ENCODE assay signal across 15 cellular contexts in genomic region chr4:6563935-6564645, GRCh38. TPM values are rescaled to one million over a fixed set of nuclear protein-coding genes. Genes with fewer than 3 reads are reported as not detected.
A peak's percentile ranks its signal among the peaks of the same experiment; 100 is the strongest.
DNase-seq lines count a peak whose midpoint lies in the region; ATAC-seq, FAIRE-seq and TF ChIP-seq lines count a peak whose summit lies in the region.
"Had no signal": no experiment of that assay in that cellular context is flagged by ENCODE, and none has a peak within 500 bp of the region (broad histone marks: within the 10 kb centered on the region; RNA-seq: fewer than 3 reads in every experiment).

No MANE protein-coding gene starts in this region.

- H3K4me2 ChIP-seq in IMR-90 (ENCODE audit: low read depth, low read length) (peak overlapping the region; percentile 51; the same call in 1 of the 2 replicates), H1 (ENCODE audit: insufficient read depth in 1 of 2, low read depth in 2 of 2, low read length in 2 of 2) (peak overlapping the region; percentile 60 to 65), neural progenitor cell (peak overlapping the region; percentile 74)

- peaks cover 6% of the 10 kb centered on the region; the same call in 1 of the 2 replicates for H3K23me2 ChIP-seq in H1 (ENCODE audit: low read depth, low read length)

- H3K23ac ChIP-seq in IMR-90 (ENCODE audit: low read depth, low read length) (peak overlapping the region; percentile 10; the same call in 1 of the 2 replicates), H1 (ENCODE audit: insufficient read length) (no peak overlapping the region)

- H3K18ac ChIP-seq in IMR-90 (ENCODE audit: low read depth, low read length), result no peak overlapping the region
- no peak overlapping the region for H3K18ac ChIP-seq in H1 (ENCODE audit: extremely low read depth, low read length)

- H2BK5ac ChIP-seq in IMR-90 (ENCODE audit: low read depth, low read length, poor library complexity, severe bottlenecking), result no peak overlapping the region
- H2BK5ac ChIP-seq in H1 (ENCODE audit: low read depth, low read length), result no peak overlapping the region

- CTCF ChIA-PET in AG04449 (lab: Yijun Ruan, JAX), result interaction anchor here (11.5 kb wide), 1 partner anchor 15 kb away, joined by 112 read pairs; no protein-coding TSS in a partner anchor
- CTCF ChIA-PET in IMR-90 (lab: Yijun Ruan, JAX), result no interaction called here
- CTCF ChIA-PET in H1 (lab: Charles Lee; ENCODE audit: partially characterized antibody), result interaction anchor here (1.0 to 2.0 kb wide), 2 partner anchors 17 to 566 kb away, joined by 4 to 6 read pairs; no protein-coding TSS in a partner anchor

- TF ChIP-seq POLR2A in IMR-90 (IDR thresholded peaks at IDR 0.05; ENCODE audit: low read depth, low read length), result no peak
- TF ChIP-seq POLR2A in H1 (IDR thresholded peaks at IDR 0.05; ENCODE audit: control extremely low read depth in 1 of 2, low read depth in 2 of 2, low read length in 2 of 2), result no peak

- H2BK120ac ChIP-seq in IMR-90 (ENCODE audit: low read depth, low read length) (no peak overlapping the region), H1 (replicated peaks; ENCODE audit: low read depth, low read length) (no peak overlapping the region)

- H2BK12ac ChIP-seq in H1 (ENCODE audit: low read depth, low read length), result no peak overlapping the region

- WGBS in IMR-90 (ENCODE audit: extremely low coverage in 2 of 2, insufficient read length in 1 of 2), 2 experiments, result 3% methylated on average over 6 of the region's 66 CpGs; no CpG with 5 or more reads in 1 of the 2 experiments
- WGBS in H1 (ENCODE audit: extremely low coverage in 1 of 2, insufficient coverage in 1 of 2, insufficient read length in 1 of 2, insufficient replicate concordance in 2 of 2, low coverage in 1 of 2, low lambda C conversion rate in 2 of 2, missing lambda C conversion rate in 1 of 2), 2 experiments, result 27% methylated on average over 17 of the region's 66 CpGs; no CpG with 5 or more reads in 1 of the 2 experiments

- BruUV-seq in IMR-90 (replicated peaks; lab: Mats Ljungman, UMichigan), result no TSS peak

- peak overlapping the region; percentile 68 for H2AFZ ChIP-seq in IMR-90 (replicated peaks; ENCODE audit: low read length, poor library complexity)
- no peak overlapping the region for H2AFZ ChIP-seq in H1 (ENCODE audit: low read length)
- H2AFZ ChIP-seq in neural progenitor cell (replicated peaks), result no peak overlapping the region

- no peak overlapping the region for H3K4me3 Mint-ChIP-seq in neural progenitor cell
- H3K4me3 Mint-ChIP-seq: natural killer cell treated with Interleukin-12 subunit alpha and Interleukin-12 subunit beta and Interleukin-15 and Interleukin-18, amount 100 ng/mL, for 72 hours had no signal

- intact Hi-C loops in IMR-90 (cut with micrococcal nuclease), result no loop called here

- in situ Hi-C loops in IMR-90 (cut with MboI; ENCODE audit: low sequenced_read_pairs), result no loop called here

- H2AK5ac ChIP-seq in IMR-90 (ENCODE audit: low read depth, low read length) (no peak overlapping the region), H1 (ENCODE audit: low read depth, low read length) (no peak overlapping the region)

- H3K14ac ChIP-seq in IMR-90 (replicated peaks; ENCODE audit: low read depth, low read length) (no peak overlapping the region), H1 (ENCODE audit: insufficient read length) (no peak overlapping the region)

- peaks cover 5% of the 10 kb centered on the region; the same call in 1 of the 2 replicates for H3K4me1 ChIP-seq in IMR-90 (ENCODE audit: control insufficient read depth, insufficient read depth, low read length)
- peaks cover 0 to 7% (median 2%) of the 10 kb centered on the region in 4 experiments; a peak in 3 of 7 replicates for H3K4me1 ChIP-seq in H1 (replicated peaks in 1 of 4; ENCODE audit: control insufficient read depth in 3 of 4, insufficient read depth in 4 of 4, low read length in 3 of 4)
- H3K4me1 ChIP-seq in neural progenitor cell, result peaks cover 5% of the 10 kb centered on the region

- H4K8ac ChIP-seq in IMR-90 (ENCODE audit: low read depth in 2 of 2, low read length in 2 of 2) (no peak overlapping the region), H1 (ENCODE audit: extremely low read depth, insufficient read depth, low read length) (no peak overlapping the region)

- H4K91ac ChIP-seq in IMR-90 (ENCODE audit: insufficient read depth, low read depth, low read length) (no peak overlapping the region), H1 (replicated peaks; ENCODE audit: insufficient read length, low read length) (no peak overlapping the region)

- no peaks in the 10 kb centered on the region for H3K36me3 ChIP-seq in IMR-90 (ENCODE audit: control insufficient read depth, insufficient read depth, low read length)
- no peaks in the 10 kb centered on the region for H3K36me3 ChIP-seq in H1 (ENCODE audit: control insufficient read depth in 2 of 4, insufficient read depth in 4 of 4, low read length in 3 of 4)
- H3K36me3 ChIP-seq in neural progenitor cell, result no peaks in the 10 kb centered on the region
- H3K36me3 ChIP-seq: brain microvascular endothelial cell had no signal

- H3K9me3 Mint-ChIP-seq in neural progenitor cell, result no peaks in the 10 kb centered on the region
- H3K9me3 Mint-ChIP-seq: CD8-positive, alpha-beta memory T cell; natural killer cell treated with Interleukin-12 subunit alpha and Interleukin-12 subunit beta and Interleukin-15 and Interleukin-18, amount 100 ng/mL, for 72 hours had no signal

- H4K20me1 ChIP-seq in IMR-90 (ENCODE audit: insufficient read depth, low read length) (no peaks in the 10 kb centered on the region; the same call in 1 of the 2 replicates), H1 (replicated peaks in 1 of 2; ENCODE audit: control insufficient read depth in 1 of 2, insufficient read depth in 2 of 2, low read length in 2 of 2) (peaks cover 0 to 7% of the 10 kb centered on the region in 2 experiments), neural progenitor cell (ENCODE audit: low read depth) (peaks cover 26% of the 10 kb centered on the region)

- FAIRE-seq in H1 (lab: Jason Lieb, UNC), result no peak
- FAIRE-seq: islet of Langerhans had no signal

- no peaks in the 10 kb centered on the region for H3K79me2 ChIP-seq in H1 (ENCODE audit: control insufficient read depth in 1 of 2, insufficient read depth in 2 of 2, low read length in 2 of 2)
- H3K79me2 ChIP-seq in neural progenitor cell (ENCODE audit: low read depth), result no peaks in the 10 kb centered on the region

- H3K9me3 ChIP-seq in IMR-90 (ENCODE audit: control insufficient read depth, insufficient read depth, low read length), result peaks cover 13% of the 10 kb centered on the region
- no peaks in the 10 kb centered on the region for H3K9me3 ChIP-seq in H1 (ENCODE audit: insufficient read depth in 2 of 2, low read depth in 1 of 2, low read length in 1 of 2)
- H3K9me3 ChIP-seq in neural progenitor cell (ENCODE audit: low read depth), result no peaks in the 10 kb centered on the region

- H3K27ac ChIP-seq in IMR-90 (ENCODE audit: insufficient read depth, low read length) (no peak overlapping the region), H1 (ENCODE audit: low read depth, low read length) (no peak overlapping the region), neural progenitor cell (no peak overlapping the region)
- H3K27ac ChIP-seq: brain microvascular endothelial cell had no signal

- peaks cover 62% of the 10 kb centered on the region for H3K27me3 Mint-ChIP-seq in neural progenitor cell (ENCODE audit: insufficient read depth, low read depth)

- peaks cover 61% of the 10 kb centered on the region for H3K27me3 ChIP-seq in IMR-90 (ENCODE audit: control insufficient read depth, insufficient read depth, low read length)
- peaks cover 38 to 73% (median 61%) of the 10 kb centered on the region in 4 experiments for H3K27me3 ChIP-seq in H1 (replicated peaks in 1 of 4; ENCODE audit: control insufficient read depth in 3 of 4, extremely low read depth in 1 of 4, insufficient read depth in 3 of 4, low read length in 3 of 4)
- peaks cover 92% of the 10 kb centered on the region for H3K27me3 ChIP-seq in neural progenitor cell

- TF ChIP-seq RAD21 in IMR-90 (IDR thresholded peaks at IDR 0.05; ENCODE audit: low read length), result no peak
- no peak for TF ChIP-seq RAD21 in H1 (IDR thresholded peaks at IDR 0.05 in 1 of 2, conservative IDR thresholded peaks at IDR 0.05 in 1 of 2; ENCODE audit: low read depth in 2 of 2, low read length in 2 of 2)

- TF ChIP-seq CTCF in AG04449 (IDR thresholded peaks at IDR 0.05; ENCODE audit: insufficient read depth, low read length, missing control alignments) (no peak), IMR-90 (conservative IDR thresholded peaks at IDR 0.05; ENCODE audit: low read depth, low read length) (no peak), H1 (IDR thresholded peaks at IDR 0.05; ENCODE audit: control extremely low read depth in 1 of 3, insufficient read depth in 1 of 3, low read depth in 1 of 3, low read length in 3 of 3) (no peak), neural progenitor cell (IDR thresholded peaks at IDR 0.05) (no peak)

- TF ChIP-seq EP300 in H1 (IDR thresholded peaks at IDR 0.05; ENCODE audit: borderline replicate concordance in 1 of 2, low read depth in 2 of 2, low read length in 2 of 2), result no peak

- peaks cover 6% of the 10 kb centered on the region for H3K4me1 Mint-ChIP-seq in neural progenitor cell

- H3K79me1 ChIP-seq in IMR-90 (ENCODE audit: low read depth in 1 of 2, low read length in 2 of 2) (no peaks in the 10 kb centered on the region), H1 (ENCODE audit: low read depth, low read length) (no peaks in the 10 kb centered on the region)

- no peak overlapping the region for H3K9ac ChIP-seq in IMR-90 (ENCODE audit: low read depth, low read length)
- H3K9ac ChIP-seq in H1 (replicated peaks in 1 of 4; ENCODE audit: extremely low read depth in 1 of 4, low read depth in 3 of 4, low read length in 3 of 4), result no peak overlapping the region
- H3K9ac ChIP-seq in neural progenitor cell, result no peak overlapping the region

- H3F3A ChIP-seq in neural progenitor cell (ENCODE audit: low read depth), result peaks cover 7% of the 10 kb centered on the region

- H3K4me3 ChIP-seq in AG04449 (ENCODE audit: low read depth, low read length), result peak overlapping the region; percentile 18
- H3K4me3 ChIP-seq in IMR-90 (ENCODE audit: insufficient read depth, low read depth, low read length), result no peak overlapping the region
- H3K4me3 ChIP-seq in H1 (ENCODE audit: extremely low read depth in 1 of 4, insufficient read depth in 2 of 4, low read depth in 3 of 4, low read length in 4 of 4), result peak overlapping the region in 3 of 4 experiments; percentile 7 to 49 (median 11); a peak in 4 of 8 replicates
- peak overlapping the region; percentile 34 for H3K4me3 ChIP-seq in neural progenitor cell

- 0 out of 2 replicates have a peak, but pooled peaks have one; percentile 3 for ATAC-seq in IMR-90 (ENCODE audit: low read depth)
- ATAC-seq: natural killer cell treated with Interleukin-12 subunit alpha and Interleukin-12 subunit beta and Interleukin-15 and Interleukin-18, amount 100 ng/mL, for 72 hours had no signal

- no peak for DNase-seq in AG04449 (ENCODE audit: low read depth, low spot score)
- DNase-seq in IMR-90, result no peak
- DNase-seq in H1 (ENCODE audit: low read depth in 1 of 2, low spot score in 2 of 2), result no peak
- DNase-seq in neural progenitor cell (ENCODE audit: low spot score), result no peak
- DNase-seq in middle frontal gyrus (ENCODE audit: extremely low spot score, low spot score), result no peak
- DNase-seq in NCI-H128 (lab: John Stamatoyannopoulos, UW; ENCODE audit: unreplicated experiment), result no peak
- DNase-seq in NCI-H2029 treated with DMSO at 0.1 percent for 48 hours (lab: John Stamatoyannopoulos, UW), result no peak
- DNase-seq in NOMO-1 treated with dmso at 0.1 percent for 144 hours (lab: John Stamatoyannopoulos, UW; ENCODE audit: unreplicated experiment), result no peak
- DNase-seq: activated T-cell treated with anti-CD3 and anti-CD28 coated beads for 4 hours; brain microvascular endothelial cell; CD8-positive, alpha-beta memory T cell; MV-4-11; SIG-M5 had no signal

- dilution Hi-C loops in IMR-90 (cut with HindIII; ENCODE audit: low sequenced_read_pairs, unreplicated experiment), result no loop called here

- POLR2A ChIA-PET in AG04449 (lab: Yijun Ruan, JAX), result no interaction called here
- POLR2A ChIA-PET in IMR-90 (lab: Charles Lee; ENCODE audit: unreplicated experiment), result no interaction called here
- POLR2A ChIA-PET in H1 (lab: Charles Lee; ENCODE audit: partially characterized antibody), result no interaction called here

- H3K27ac Mint-ChIP-seq in neural progenitor cell, result no peak overlapping the region
- H3K27ac Mint-ChIP-seq: CD8-positive, alpha-beta memory T cell; natural killer cell treated with Interleukin-12 subunit alpha and Interleukin-12 subunit beta and Interleukin-15 and Interleukin-18, amount 100 ng/mL, for 72 hours had no signal

- H3K56ac ChIP-seq in IMR-90 (ENCODE audit: extremely low read depth, insufficient read depth, low read length), result no peak overlapping the region
- no peak overlapping the region for H3K56ac ChIP-seq in H1 (replicated peaks; ENCODE audit: insufficient read length, low read depth, low read length)

- H3K4ac ChIP-seq in IMR-90 (ENCODE audit: low read depth, low read length) (no peak overlapping the region), H1 (replicated peaks; ENCODE audit: insufficient read length, low read depth, low read length) (no peak overlapping the region)

- H2AK9ac ChIP-seq in IMR-90 (replicated peaks; ENCODE audit: low read depth, low read length, poor library complexity), result no peak overlapping the region

- H2BK20ac ChIP-seq in IMR-90 (ENCODE audit: low read depth, low read length), result no peak overlapping the region
- no peak overlapping the region for H2BK20ac ChIP-seq in H1 (ENCODE audit: low read length)

- H4K5ac ChIP-seq in IMR-90 (ENCODE audit: low read depth, low read length) (no peak overlapping the region), H1 (ENCODE audit: insufficient read length, low read depth, low read length) (no peak overlapping the region)

- H2BK15ac ChIP-seq in IMR-90 (ENCODE audit: low read depth, low read length), result no peak overlapping the region
- no peak overlapping the region for H2BK15ac ChIP-seq in H1 (ENCODE audit: low read length)

- no peaks in the 10 kb centered on the region for H3K36me3 Mint-ChIP-seq in neural progenitor cell
- H3K36me3 Mint-ChIP-seq: natural killer cell treated with Interleukin-12 subunit alpha and Interleukin-12 subunit beta and Interleukin-15 and Interleukin-18, amount 100 ng/mL, for 72 hours had no signal

- H3K9me1 ChIP-seq in IMR-90 (ENCODE audit: insufficient read depth, low read length), result no peaks in the 10 kb centered on the region

RNA-seq across cellular contexts. Expression of gene MAN2B2, which starts 10.9 kb away (rescaled TPM):
- total RNA-seq in IMR-90 (2012; rRNA removed), result 11.9 and 13.4 TPM in 2 replicates
- 33.8 and 34.1 TPM in 2 replicates for polyA plus RNA-seq in IMR-90 (2012; rRNA removed)
- 28.6 and 52.3 TPM in 2 replicates for polyA plus RNA-seq in IMR-90 (2012; cell fraction: cytosol; rRNA removed)
- polyA plus RNA-seq in IMR-90 (2012; cell fraction: nucleus; rRNA removed; ENCODE audit: low replicate concordance), result 24.9 and 43.8 TPM in 2 replicates
- total RNA-seq in H1 (2021; fragmentation: NEBNext Ultra II Directional; extraction: Animal tissue kit (Norgen Biotek cat#: 25700)), result 4.0 and 4.1 TPM in 2 replicates
- polyA plus RNA-seq in H1 (2011; rRNA removed), result 3.3 and 5.8 TPM in 2 replicates
- 3.4 TPM for polyA plus RNA-seq in H1 (2011; cell fraction: cytosol; rRNA removed)
- 9.7 TPM for polyA plus RNA-seq in H1 (2011; cell fraction: nucleus; rRNA removed)
- polyA plus RNA-seq in H1 (2012, experiment 1 of 2), result 1.8 to 4.3 TPM (median 3.6 TPM) in 4 replicates
- 1.4 TPM for polyA plus RNA-seq in H1 (2012, experiment 2 of 2)
- 3.7 TPM for polyA plus RNA-seq in H1 (2013, experiment 1 of 2)
- 4.0 TPM for polyA plus RNA-seq in H1 (2013, experiment 2 of 2)
- polyA minus RNA-seq in H1 (2011; rRNA and poly(A)+ RNA removed), result 3.2 and 4.5 TPM in 2 replicates
- polyA minus RNA-seq in H1 (2011; cell fraction: cytosol; rRNA and poly(A)+ RNA removed), result 2.6 TPM
- polyA minus RNA-seq in H1 (2011; cell fraction: nucleus; rRNA and poly(A)+ RNA removed), result 7.5 TPM
- total RNA-seq in neural progenitor cell (ENCODE audit: low replicate concordance), result 2.7 and 6.3 TPM in 2 replicates
